ENCODE assay signal across 8 cellular contexts in genomic region chr17:82400830-82401229, GRCh38. TPM values are rescaled to one million over a fixed set of nuclear protein-coding genes. Genes with fewer than 3 reads are reported as not detected.
DNase-seq lines count a peak whose midpoint lies in the region; ATAC-seq and TF ChIP-seq lines count a peak whose summit lies in the region.

No MANE protein-coding gene starts in this region.

- no peak overlapping the region for H2BK20ac ChIP-seq in H9 (ENCODE audit: low read depth, low read length, poor library complexity, severe bottlenecking)

- H2AK5ac ChIP-seq in H9 (ENCODE audit: insufficient read length, low read length): no peak overlapping the region

- peak; percentile 85 for ATAC-seq in naive thymus-derived CD4-positive, alpha-beta T cell

- peaks cover 11 to 23% (median 13%) of the 10 kb centered on the region in 7 donors for H3K4me1 Mint-ChIP-seq in naive thymus-derived CD4-positive, alpha-beta T cell
- H3K4me1 Mint-ChIP-seq in MCF 10A (ENCODE audit: insufficient read depth, unreplicated experiment) (peaks cover 21% of the 10 kb centered on the region), H9 (no peaks in the 10 kb centered on the region; a peak in 1 of 4 replicates)

- no peak overlapping the region for H3T11ph ChIP-seq in H9 (ENCODE audit: low read length)

- no peaks in the 10 kb centered on the region for H3K79me2 ChIP-seq in H9 (ENCODE audit: insufficient read depth, low read length)

- TF ChIP-seq CTCF in MCF 10A (IDR thresholded peaks at IDR 0.05; ENCODE audit: unreplicated experiment): no peak
- TF ChIP-seq CTCF in H9 (conservative IDR thresholded peaks at IDR 0.05): no peak

- no peak overlapping the region for H3K27ac ChIP-seq in naive thymus-derived CD4-positive, alpha-beta T cell (ENCODE audit: low read depth, low read length)
- H3K27ac ChIP-seq in H9 (ENCODE audit: insufficient read length, low read depth, low read length): no peak overlapping the region

- DNase-seq in EH (ENCODE audit: low read depth) (peak; percentile 59), NOMO-1 (lab: John Stamatoyannopoulos, UW; ENCODE audit: unreplicated experiment in 2 of 2) (peak; percentile 87 to 90), activated T-cell treated with anti-CD3 and anti-CD28 coated beads for 48 hours (ENCODE audit: low read depth) (peak; percentile 47), MCF 10A (ENCODE audit: unreplicated experiment) (no peak), H9 (no peak), ureter (ENCODE audit: low spot score) (no peak), middle frontal gyrus (ENCODE audit: extremely low spot score, low spot score) (no peak)
- DNase-seq in naive thymus-derived CD4-positive, alpha-beta T cell: peak; percentile 27 to 65 (median 41)

- no peak overlapping the region for H2BK15ac ChIP-seq in H9 (ENCODE audit: low read depth, low read length)

- peaks cover 0 to 9% of the 10 kb centered on the region in 2 donors for H3K4me1 ChIP-seq in naive thymus-derived CD4-positive, alpha-beta T cell (ENCODE audit: control insufficient read depth in 2 of 2, insufficient read depth in 2 of 2, low read length in 2 of 2)
- H3K4me1 ChIP-seq in H9 (ENCODE audit: insufficient read depth, low read length): no peaks in the 10 kb centered on the region

- H3K4me2 ChIP-seq in H9 (ENCODE audit: insufficient read depth, insufficient read length, low read length): no peak overlapping the region

- H3K14ac ChIP-seq in H9 (ENCODE audit: insufficient read depth, low read length): no peak overlapping the region

- CTCF ChIA-PET in naive thymus-derived CD4-positive, alpha-beta T cell (lab: Charles Lee): no interaction called here
- CTCF ChIA-PET in MCF 10A (lab: Yijun Ruan, JAX): no interaction called here

- no peak overlapping the region for H2AFZ ChIP-seq in H9 (ENCODE audit: low read length)

- no peaks in the 10 kb centered on the region for H3K9me3 ChIP-seq in naive thymus-derived CD4-positive, alpha-beta T cell (ENCODE audit: control insufficient read depth in 2 of 3, low read length in 3 of 3)
- no peaks in the 10 kb centered on the region for H3K9me3 ChIP-seq in H9 (ENCODE audit: control insufficient read depth, low read depth, low read length)

- H4K20me1 ChIP-seq in H9 (ENCODE audit: control insufficient read depth, insufficient read depth, insufficient read length): no peaks in the 10 kb centered on the region

- H4K91ac ChIP-seq in H9 (ENCODE audit: insufficient read length, low read depth, low read length): no peak overlapping the region

- H3K27ac Mint-ChIP-seq in naive thymus-derived CD4-positive, alpha-beta T cell: peak overlapping the region; percentile 30 to 93 (median 81)
- no peak overlapping the region for H3K27ac Mint-ChIP-seq in MCF 10A (ENCODE audit: low read depth, unreplicated experiment)
- no peak overlapping the region for H3K27ac Mint-ChIP-seq in H9

- no TSS peak for BruUV-seq in MCF 10A (replicated peaks; lab: Mats Ljungman, UMichigan)

- H4K8ac ChIP-seq in H9 (replicated peaks; ENCODE audit: insufficient read length, low read depth, low read length): no peak overlapping the region

- no peak overlapping the region for H2BK5ac ChIP-seq in H9 (ENCODE audit: insufficient read length, low read length)

- POLR2A ChIA-PET in naive thymus-derived CD4-positive, alpha-beta T cell (lab: Charles Lee): interaction anchor here (0.6 to 1.2 kb wide), 2 partner anchors 16 to 18 kb away, joined by 3 to 5 read pairs; no protein-coding TSS in a partner anchor
- POLR2A ChIA-PET in MCF 10A (lab: Yijun Ruan, JAX): interaction anchor here (0.6 to 1.6 kb wide), 2 partner anchors 17 to 48 kb away, joined by 3 to 5 read pairs; no protein-coding TSS in a partner anchor

- no peaks in the 10 kb centered on the region for H3K79me1 ChIP-seq in H9 (ENCODE audit: insufficient read depth, low read depth, low read length, poor library complexity, severe bottlenecking)

- H3K4me3 ChIP-seq in naive thymus-derived CD4-positive, alpha-beta T cell (ENCODE audit: low read length): peak overlapping the region; percentile 46

- H3K18ac ChIP-seq in H9 (ENCODE audit: insufficient read length, low read depth, low read length): no peak overlapping the region

- no peaks in the 10 kb centered on the region for H3K27me3 Mint-ChIP-seq in naive thymus-derived CD4-positive, alpha-beta T cell
- no peaks in the 10 kb centered on the region for H3K27me3 Mint-ChIP-seq in MCF 10A (ENCODE audit: insufficient read depth, unreplicated experiment)
- no peaks in the 10 kb centered on the region for H3K27me3 Mint-ChIP-seq in H9 (ENCODE audit: low read depth)

- H3K9ac ChIP-seq in H9 (ENCODE audit: extremely low read depth, insufficient read length, low read length): no peak overlapping the region

- H4K5ac ChIP-seq in H9 (ENCODE audit: insufficient read length, low read depth, low read length): no peak overlapping the region

- H3K23me2 ChIP-seq in H9 (ENCODE audit: insufficient read length, low read depth, low read length, poor library complexity, severe bottlenecking): no peaks in the 10 kb centered on the region

- peaks cover 4 to 27% (median 12%) of the 10 kb centered on the region in 5 donors for H3K36me3 Mint-ChIP-seq in naive thymus-derived CD4-positive, alpha-beta T cell
- H3K36me3 Mint-ChIP-seq in MCF 10A (ENCODE audit: insufficient read depth, unreplicated experiment): peaks cover 41% of the 10 kb centered on the region
- H3K36me3 Mint-ChIP-seq in H9 (ENCODE audit: insufficient read depth in 1 of 3, low read depth in 3 of 3): peaks cover 4 to 26% (median 18%) of the 10 kb centered on the region in 3 experiments

- no CpG with 5 or more reads among the region's 19 CpGs for WGBS in H9 (ENCODE audit: extremely low coverage, insufficient read length, low lambda C conversion rate)

- no peak overlapping the region for H2BK12ac ChIP-seq in H9 (ENCODE audit: insufficient read length, low read depth, low read length)

- no peak overlapping the region for H2BK120ac ChIP-seq in H9 (ENCODE audit: low read depth, low read length, poor library complexity, severe bottlenecking)

- intact Hi-C loops in naive thymus-derived CD4-positive, alpha-beta T cell (cut with micrococcal nuclease): loop anchor here in 1 of 2 donors (1.0 kb wide), 1 partner anchor 12 kb away; no protein-coding TSS in a partner anchor
- intact Hi-C loops in MCF 10A (cut with micrococcal nuclease): no loop called here

- no peak overlapping the region for H3K4ac ChIP-seq in H9 (ENCODE audit: low read depth, low read length)

- peak overlapping the region; percentile 80 to 98 (median 84) for H3K4me3 Mint-ChIP-seq in naive thymus-derived CD4-positive, alpha-beta T cell
- H3K4me3 Mint-ChIP-seq in MCF 10A (ENCODE audit: unreplicated experiment): no peak overlapping the region
- no peak overlapping the region for H3K4me3 Mint-ChIP-seq in H9

- H3K36me3 ChIP-seq in naive thymus-derived CD4-positive, alpha-beta T cell (ENCODE audit: control insufficient read depth in 2 of 3, insufficient read depth in 3 of 3, low read length in 3 of 3): peaks cover 0 to 26% (median 10%) of the 10 kb centered on the region in 3 experiments

- H3K9me3 Mint-ChIP-seq in naive thymus-derived CD4-positive, alpha-beta T cell: no peaks in the 10 kb centered on the region
- no peaks in the 10 kb centered on the region for H3K9me3 Mint-ChIP-seq in MCF 10A (ENCODE audit: unreplicated experiment)
- no peaks in the 10 kb centered on the region for H3K9me3 Mint-ChIP-seq in H9

- H3K23ac ChIP-seq in H9 (ENCODE audit: insufficient read length, low read depth, low read length): no peak overlapping the region

- no peaks in the 10 kb centered on the region for H3K27me3 ChIP-seq in naive thymus-derived CD4-positive, alpha-beta T cell (ENCODE audit: control insufficient read depth in 2 of 2, insufficient read depth in 2 of 2, low read length in 2 of 2)
- no peaks in the 10 kb centered on the region for H3K27me3 ChIP-seq in H9 (ENCODE audit: insufficient read depth, low read length)

- H3K56ac ChIP-seq in H9 (ENCODE audit: insufficient read length, low read depth, low read length): no peak overlapping the region

RNA-seq across cellular contexts. Expression of gene HEXD, which starts 17.3 kb away (rescaled TPM):
- total RNA-seq in naive thymus-derived CD4-positive, alpha-beta T cell: 100 to 1,000 TPM in 2 of 5 experiments, 10 to 100 TPM in 3; 62.7 to 153 (median 66.9) TPM
- 10 to 100 TPM; 12.5 to 18.1 TPM for polyA plus RNA-seq in naive thymus-derived CD4-positive, alpha-beta T cell
- total RNA-seq in MCF 10A (2022) (14.8 and 16.2 TPM in 2 replicates), H9 (2021) (23.2 and 24.1 TPM in 2 replicates), ureter (44.5 TPM)

RNA-seq across cellular contexts. Expression of gene OGFOD3, which starts 17.6 kb away (rescaled TPM):
- total RNA-seq in naive thymus-derived CD4-positive, alpha-beta T cell: 10 to 100 TPM; 21.9 to 34.6 (median 32.3) TPM
- polyA plus RNA-seq in naive thymus-derived CD4-positive, alpha-beta T cell: 10 to 100 TPM; 29.7 to 42.1 TPM
- total RNA-seq in MCF 10A (2022) (16.5 and 21.1 TPM in 2 replicates), H9 (2021) (25.4 and 27.8 TPM in 2 replicates), ureter (31.9 TPM)

RNA-seq across cellular contexts. Expression of gene UTS2R, which starts 29.3 kb away (rescaled TPM):
- not detected for total RNA-seq in naive thymus-derived CD4-positive, alpha-beta T cell
- not detected for polyA plus RNA-seq in naive thymus-derived CD4-positive, alpha-beta T cell
- total RNA-seq in MCF 10A (2022) (not detected in 2 replicates), H9 (2021) (0.75 and 0.94 TPM in 2 replicates), ureter (not detected)

RNA-seq across cellular contexts. Expression of gene TEX19, which starts 41.8 kb away (rescaled TPM):
- not detected for total RNA-seq in naive thymus-derived CD4-positive, alpha-beta T cell
- polyA plus RNA-seq in naive thymus-derived CD4-positive, alpha-beta T cell: not detected
- total RNA-seq in MCF 10A (2022) (not detected in 2 replicates), H9 (2021) (1.4 and 1.5 TPM in 2 replicates), ureter (not detected)

RNA-seq across cellular contexts. Expression of gene CYBC1, which starts 49.7 kb away (rescaled TPM):
- 100 to 1,000 TPM; 112 to 385 (median 199) TPM for total RNA-seq in naive thymus-derived CD4-positive, alpha-beta T cell
- 100 to 1,000 TPM; 168 to 178 TPM for polyA plus RNA-seq in naive thymus-derived CD4-positive, alpha-beta T cell
- total RNA-seq in MCF 10A (2022) (38.0 and 45.4 TPM in 2 replicates), H9 (2021) (80.4 and 81.7 TPM in 2 replicates), ureter (98.0 TPM)

Comparison
In these comparisons a context has a peak if more than half of its experiments do, and no peak if none do; other contexts are left out.
1. DNase-seq: peak in EH (single experiment), NOMO-1 (2 of 2), activated T-cell treated with anti-CD3 and anti-CD28 coated beads for 48 hours (single experiment) and naive thymus-derived CD4-positive, alpha-beta T cell (9 of 9); none in MCF 10A (single experiment), H9 (single experiment), ureter (single experiment) and middle frontal gyrus (single experiment).
2. H3K27ac Mint-ChIP-seq: peak in naive thymus-derived CD4-positive, alpha-beta T cell (9 of 9); none in MCF 10A (single experiment) and H9 (0 of 3).
3. H3K4me3 Mint-ChIP-seq: peak in naive thymus-derived CD4-positive, alpha-beta T cell (10 of 10); none in MCF 10A (single experiment) and H9 (0 of 2).